8 cellular contexts compared by ENCODE assay signal in the genomic region with DNA sequence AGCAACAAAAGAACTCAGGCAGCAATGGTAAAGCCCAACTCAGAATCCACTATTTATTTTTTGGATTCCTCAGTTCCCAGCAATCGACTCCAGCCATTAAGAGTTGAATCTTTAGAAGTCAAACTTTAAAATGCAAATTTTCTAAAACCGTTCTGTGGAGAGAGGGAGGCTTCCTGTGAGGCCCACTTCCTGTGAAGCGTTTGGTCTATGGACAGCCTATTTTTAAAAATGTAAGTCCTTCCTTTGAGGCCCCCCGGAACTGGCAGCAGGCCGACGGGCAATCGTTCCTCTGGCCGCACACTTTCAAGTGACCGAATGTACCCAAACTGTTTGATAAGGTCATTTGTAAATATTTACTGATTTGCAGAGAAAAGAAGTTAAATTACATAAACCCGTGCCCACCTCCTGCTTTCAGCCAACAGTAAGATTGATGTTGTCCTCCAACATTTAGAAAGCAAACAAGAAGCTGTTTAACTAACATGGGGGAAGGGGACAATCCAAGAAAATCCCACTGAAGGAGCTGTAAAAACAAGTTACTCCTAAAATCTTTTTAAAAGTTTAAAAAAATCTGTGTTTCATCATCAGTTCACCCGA.
DNase-seq lines count a peak whose midpoint lies in the region; ATAC-seq and TF ChIP-seq lines count a peak whose summit lies in the region.

No MANE protein-coding gene starts in this region.

- WGBS in mesodermal cell (ENCODE audit: insufficient coverage in 2 of 2), 2 experiments, result 11 to 14% methylated on average over 8 to 9 of the region's 11 CpGs

- H3K9me3 ChIP-seq in ES-I3 (ENCODE audit: control insufficient read depth, insufficient read depth, low read length) (no peaks in the 10 kb centered on the region), ascending aorta (no peaks in the 10 kb centered on the region), mesodermal cell (ENCODE audit: control insufficient read depth, low read length) (no peaks in the 10 kb centered on the region)

- intact Hi-C loops in ascending aorta (cut with DNase I), result no loop called here

- H3K4me1 ChIP-seq in ES-I3 (ENCODE audit: insufficient read depth, low read length), result peaks cover 52% of the 10 kb centered on the region
- H3K4me1 ChIP-seq in ascending aorta, result peaks cover 0 to 27% of the 10 kb centered on the region in 2 donors
- H3K4me1 ChIP-seq in mesodermal cell (ENCODE audit: control insufficient read depth, insufficient read depth, low read length, poor library complexity, severe bottlenecking), result peaks cover 19% of the 10 kb centered on the region

- no peaks in the 10 kb centered on the region for H3K27me3 ChIP-seq in ascending aorta

- H3K36me3 ChIP-seq in ES-I3 (ENCODE audit: insufficient read depth, low read length) (peaks cover 15% of the 10 kb centered on the region; the same call in 1 of the 2 replicates), ascending aorta (peaks cover 0 to 9% of the 10 kb centered on the region in 2 donors), mesodermal cell (ENCODE audit: control insufficient read depth, insufficient read depth, low read length) (peaks cover 36% of the 10 kb centered on the region)

- DNase-seq in LHCN-M2 (ENCODE audit: low read depth) (peak; percentile 19), ascending aorta (ENCODE audit: low spot score in 2 of 2) (no peak), amniotic stem cell (lab: John Stamatoyannopoulos, UW) (no peak), NCI-H2171 treated with DMSO at 0.1 percent for 48 hours (lab: John Stamatoyannopoulos, UW) (no peak)

- TF ChIP-seq CTCF in ascending aorta (IDR thresholded peaks at IDR 0.05), result no peak

- H3K27ac ChIP-seq in ascending aorta (peak overlapping the region; percentile 65 to 76), mesodermal cell (ENCODE audit: low read depth, low read length, severe bottlenecking) (peak overlapping the region; percentile 85)

- ATAC-seq in GM21515 (IDR thresholded peaks at IDR 0.05; ENCODE audit: unreplicated experiment), result peak; percentile 83
- no peak for ATAC-seq in HG03045 (IDR thresholded peaks at IDR 0.05; ENCODE audit: unreplicated experiment)

- H3K4me3 ChIP-seq in ascending aorta, result peak overlapping the region in 1 of 2 donors; percentile 3
- H3K4me3 ChIP-seq in mesodermal cell (ENCODE audit: extremely low read depth, insufficient read depth, low read length, poor library complexity, severe bottlenecking), result no peak overlapping the region

- peak overlapping the region; percentile 18; the same call in 1 of the 2 replicates for H3K9ac ChIP-seq in ES-I3 (ENCODE audit: low read depth, low read length)
